Comparison of ENCODE assay signal across 20 cellular contexts in genomic region chr2:150505178-150505577, GRCh38. TPM values are rescaled to one million over a fixed set of nuclear protein-coding genes. Genes with fewer than 3 reads are reported as not detected.
DNase-seq lines count a peak whose midpoint lies in the region; ATAC-seq, FAIRE-seq and TF ChIP-seq lines count a peak whose summit lies in the region.
"Had no signal": no experiment of that assay in that cellular context is flagged by ENCODE, and none has a peak within 500 bp of the region (broad histone marks: within the 10 kb centered on the region; RNA-seq: fewer than 3 reads in every experiment).

No MANE protein-coding gene starts in this region.

- intact Hi-C loops in IMR-90 (cut with micrococcal nuclease) (no loop called here), kidney (cut with DNase I) (no loop called here)

- H4K8ac ChIP-seq in IMR-90 (ENCODE audit: low read depth in 2 of 2, low read length in 2 of 2) = no peak overlapping the region

- H4K20me1 ChIP-seq in IMR-90 (ENCODE audit: insufficient read depth, low read length) = no peaks in the 10 kb centered on the region

- TF ChIP-seq RAD21 in A549 (conservative IDR thresholded peaks at IDR 0.05 in 1 of 2, IDR thresholded peaks at IDR 0.05 in 1 of 2) (no peak), IMR-90 (IDR thresholded peaks at IDR 0.05; ENCODE audit: low read length) (no peak)

- no peak overlapping the region for H3K4me3 Mint-ChIP-seq in effector memory CD8-positive, alpha-beta T cell
- H3K4me3 Mint-ChIP-seq: CD4-positive, alpha-beta memory T cell had no signal

- no peaks in the 10 kb centered on the region for H3K4me1 Mint-ChIP-seq in effector memory CD8-positive, alpha-beta T cell (ENCODE audit: low read depth in 2 of 2)
- H3K4me1 Mint-ChIP-seq: CD4-positive, alpha-beta memory T cell had no signal

- CTCF ChIA-PET in A549 (lab: Yijun Ruan, JAX) (no interaction called here), IMR-90 (lab: Yijun Ruan, JAX) (no interaction called here)

- H3K79me1 ChIP-seq in IMR-90 (ENCODE audit: low read depth in 1 of 2, low read length in 2 of 2) = no peaks in the 10 kb centered on the region

- no peak for FAIRE-seq in A549 (lab: Jason Lieb, UNC)
- FAIRE-seq in colon (lab: Jason Lieb, UNC) = peak; percentile 81
- peak; percentile 53 for FAIRE-seq in kidney (lab: Jason Lieb, UNC)
- FAIRE-seq: GM12892, GM19239, H1 had no signal

- TF ChIP-seq POLR2A in A549 (IDR thresholded peaks at IDR 0.05; ENCODE audit: low read length) (no peak), IMR-90 (IDR thresholded peaks at IDR 0.05; ENCODE audit: low read depth, low read length) (no peak)

- ATAC-seq in A549 (no peak), IMR-90 (ENCODE audit: low read depth) (no peak), HG02763 (IDR thresholded peaks at IDR 0.05; ENCODE audit: unreplicated experiment) (no peak)
- no peak for ATAC-seq in effector memory CD8-positive, alpha-beta T cell (replicated peaks)
- no peak for ATAC-seq in stimulated activated naive CD8-positive, alpha-beta T cell treated with anti-CD3 and anti-CD28 coated beads, Interleukin-15, Interleukin-2, amounts not matched to agents 100 U/mL and 50 U/mL, for 24 hours

- no peak overlapping the region for H2BK20ac ChIP-seq in IMR-90 (ENCODE audit: low read depth, low read length)

- H3K9me1 ChIP-seq in IMR-90 (ENCODE audit: insufficient read depth, low read length) = no peaks in the 10 kb centered on the region

- no peak overlapping the region for H3K4me3 ChIP-seq in A549
- no peak overlapping the region for H3K4me3 ChIP-seq in IMR-90 (ENCODE audit: insufficient read depth, low read depth, low read length)
- H3K4me3 ChIP-seq in kidney (ENCODE audit: low read length in 2 of 2) = no peak overlapping the region
- H3K4me3 ChIP-seq: GM23248 had no signal

- H3K27me3 Mint-ChIP-seq in effector memory CD8-positive, alpha-beta T cell = no peaks in the 10 kb centered on the region

- no peak overlapping the region for H3K9ac ChIP-seq in IMR-90 (ENCODE audit: low read depth, low read length)
- H3K9ac ChIP-seq in kidney (ENCODE audit: low read length in 2 of 2) = no peak overlapping the region
- H3K9ac ChIP-seq: GM23248 had no signal

- no peak overlapping the region for H3K56ac ChIP-seq in IMR-90 (ENCODE audit: extremely low read depth, insufficient read depth, low read length)

- no peak overlapping the region for H3K18ac ChIP-seq in IMR-90 (ENCODE audit: low read depth, low read length)

- no peak overlapping the region for H2BK120ac ChIP-seq in IMR-90 (ENCODE audit: low read depth, low read length)

- H3K4me2 ChIP-seq in A549 = no peak overlapping the region
- H3K4me2 ChIP-seq in IMR-90 (ENCODE audit: low read depth, low read length) = no peak overlapping the region

- DNase-seq in A549 (ENCODE audit: low read depth in 1 of 2, low spot score in 1 of 2) (no peak), IMR-90 (no peak), kidney (no peak)
- DNase-seq in effector memory CD8-positive, alpha-beta T cell = no peak
- DNase-seq in stimulated activated naive CD8-positive, alpha-beta T cell treated with anti-CD3 and anti-CD28 coated beads, Interleukin-15, Interleukin-2, amounts not matched to agents 100 U/mL and 50 U/mL, for 24 hours = no peak
- DNase-seq: 8988T; C1 segment of cervical spinal cord; Calu3; CD4-positive, alpha-beta memory T cell; COR-L47; DMS53; DMS79 treated with DMSO at 0.1 percent for 48 hours; GM23248; H7; HCEC 1CT had no signal

- in situ Hi-C loops in IMR-90 (cut with MboI; ENCODE audit: low sequenced_read_pairs) = no loop called here

- H3K27me3 ChIP-seq in IMR-90 (ENCODE audit: control insufficient read depth, insufficient read depth, low read length) = no peaks in the 10 kb centered on the region

- H3K23ac ChIP-seq in IMR-90 (ENCODE audit: low read depth, low read length) = no peak overlapping the region

- no peak overlapping the region for H3K14ac ChIP-seq in IMR-90 (replicated peaks; ENCODE audit: low read depth, low read length)

- H3K4ac ChIP-seq in IMR-90 (ENCODE audit: low read depth, low read length) = no peak overlapping the region

- no peak for TF ChIP-seq CTCF in A549 (IDR thresholded peaks at IDR 0.05)
- no peak for TF ChIP-seq CTCF in IMR-90 (conservative IDR thresholded peaks at IDR 0.05; ENCODE audit: low read depth, low read length)
- TF ChIP-seq CTCF in kidney (IDR thresholded peaks at IDR 0.05; ENCODE audit: borderline replicate concordance, extremely low read depth, insufficient read depth) = no peak

- no peak overlapping the region; the same call in 1 of the 2 replicates for H4K5ac ChIP-seq in IMR-90 (ENCODE audit: low read depth, low read length)

- H3K36me3 Mint-ChIP-seq in effector memory CD8-positive, alpha-beta T cell (ENCODE audit: insufficient read depth) = no peaks in the 10 kb centered on the region
- H3K36me3 Mint-ChIP-seq: CD4-positive, alpha-beta memory T cell had no signal

- H2AK5ac ChIP-seq in IMR-90 (ENCODE audit: low read depth, low read length) = no peak overlapping the region

- TF ChIP-seq EP300 in A549 (IDR thresholded peaks at IDR 0.05) = no peak

- no peak overlapping the region for H4K91ac ChIP-seq in IMR-90 (ENCODE audit: insufficient read depth, low read depth, low read length)

- dilution Hi-C loops in IMR-90 (cut with HindIII; ENCODE audit: low sequenced_read_pairs, unreplicated experiment) = no loop called here

- no peak overlapping the region for H3K27ac Mint-ChIP-seq in effector memory CD8-positive, alpha-beta T cell
- H3K27ac Mint-ChIP-seq: CD4-positive, alpha-beta memory T cell had no signal

- BruUV-seq in IMR-90 (replicated peaks; lab: Mats Ljungman, UMichigan) = no TSS peak

- H3K4me1 ChIP-seq in A549 (no peaks in the 10 kb centered on the region), IMR-90 (ENCODE audit: control insufficient read depth, insufficient read depth, low read length) (peaks cover 3% of the 10 kb centered on the region; the same call in 1 of the 2 replicates), kidney (ENCODE audit: control insufficient read depth in 1 of 2, insufficient read depth in 1 of 2, low read depth in 1 of 2, low read length in 2 of 2) (no peaks in the 10 kb centered on the region)

- peaks cover 0 to 2% of the 10 kb centered on the region in 2 donors for H3K9me3 Mint-ChIP-seq in effector memory CD8-positive, alpha-beta T cell

- no peak overlapping the region for H2AK9ac ChIP-seq in IMR-90 (replicated peaks; ENCODE audit: low read depth, low read length, poor library complexity)

- no peaks in the 10 kb centered on the region for H3K36me3 ChIP-seq in IMR-90 (ENCODE audit: control insufficient read depth, insufficient read depth, low read length)
- H3K36me3 ChIP-seq in kidney (ENCODE audit: control insufficient read depth in 1 of 2, insufficient read depth in 2 of 2, low read length in 2 of 2) = no peaks in the 10 kb centered on the region

- H3K27ac ChIP-seq in A549 (no peak overlapping the region), IMR-90 (ENCODE audit: insufficient read depth, low read length) (no peak overlapping the region), kidney (ENCODE audit: low read depth in 2 of 2, low read length in 2 of 2) (no peak overlapping the region)
- H3K27ac ChIP-seq: GM23248 had no signal

- H2AFZ ChIP-seq in IMR-90 (replicated peaks; ENCODE audit: low read length, poor library complexity) = no peak overlapping the region
- H2AFZ ChIP-seq: GM23248 had no signal

- H3K9me3 ChIP-seq in A549 (no peaks in the 10 kb centered on the region), IMR-90 (ENCODE audit: control insufficient read depth, insufficient read depth, low read length) (no peaks in the 10 kb centered on the region), kidney (ENCODE audit: control insufficient read depth in 1 of 2, low read length in 2 of 2) (no peaks in the 10 kb centered on the region)

- POLR2A ChIA-PET in A549 (lab: Yijun Ruan, JAX) = no interaction called here
- POLR2A ChIA-PET in IMR-90 (lab: Charles Lee; ENCODE audit: unreplicated experiment) = no interaction called here

- no peak overlapping the region for H2BK15ac ChIP-seq in IMR-90 (ENCODE audit: low read depth, low read length)

- H2BK5ac ChIP-seq in IMR-90 (ENCODE audit: low read depth, low read length, poor library complexity, severe bottlenecking) = no peak overlapping the region

TF ChIP-seq in A549, 52 proteins besides CTCF, POLR2A, EP300 and RAD21:
- TF ChIP-seq HOXA7 (CRISPR knock-in tag; IDR thresholded peaks at IDR 0.05) = no peak
- no peak for TF ChIP-seq MAZ (IDR thresholded peaks at IDR 0.05; ENCODE audit: borderline replicate concordance, low read depth, low read length)
- TF ChIP-seq MAFK (IDR thresholded peaks at IDR 0.05; ENCODE audit: partially characterized antibody) = peak; percentile 70
- TF ChIP-seq FOSB (CRISPR knock-in tag; IDR thresholded peaks at IDR 0.05) = no peak

TF ChIP-seq in IMR-90, 13 proteins besides CTCF, POLR2A, EP300 and RAD21:
- TF ChIP-seq BHLHE40 (IDR thresholded peaks at IDR 0.05; ENCODE audit: low read depth, low read length) (no peak), RFX5 (IDR thresholded peaks at IDR 0.05; ENCODE audit: low read depth, low read length) (no peak), MAFK (IDR thresholded peaks at IDR 0.05; ENCODE audit: low read depth, low read length) (peak; percentile 80), RCOR1 (IDR thresholded peaks at IDR 0.05; ENCODE audit: insufficient replicate concordance, low read length) (no peak)
- TF ChIP-seq, protein P1, sequence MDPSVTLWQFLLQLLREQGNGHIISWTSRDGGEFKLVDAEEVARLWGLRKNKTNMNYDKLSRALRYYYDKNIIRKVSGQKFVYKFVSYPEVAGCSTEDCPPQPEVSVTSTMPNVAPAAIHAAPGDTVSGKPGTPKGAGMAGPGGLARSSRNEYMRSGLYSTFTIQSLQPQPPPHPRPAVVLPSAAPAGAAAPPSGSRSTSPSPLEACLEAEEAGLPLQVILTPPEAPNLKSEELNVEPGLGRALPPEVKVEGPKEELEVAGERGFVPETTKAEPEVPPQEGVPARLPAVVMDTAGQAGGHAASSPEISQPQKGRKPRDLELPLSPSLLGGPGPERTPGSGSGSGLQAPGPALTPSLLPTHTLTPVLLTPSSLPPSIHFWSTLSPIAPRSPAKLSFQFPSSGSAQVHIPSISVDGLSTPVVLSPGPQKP (IDR thresholded peaks at IDR 0.05; ENCODE audit: borderline replicate concordance, low read depth, low read length) = no peak
TF ChIP-seq in IMR-90: peak in this region for 1.

RNA-seq across cellular contexts. Expression of gene RND3, which starts 17.7 kb away (rescaled TPM):
- 127 and 137 TPM in 2 replicates for polyA plus RNA-seq in A549 (2011; rRNA removed)
- 33.7 and 35.9 TPM in 2 replicates for polyA plus RNA-seq in A549 (2012; cell fraction: cytosol; rRNA removed)
- polyA plus RNA-seq in A549 (2012; cell fraction: nucleus; rRNA removed) = 21.6 and 24.5 TPM in 2 replicates
- polyA plus RNA-seq in A549 (2017; fragmentation: RNase III; extraction: RNeasy Plus Mini Kit Qiagen cat#74134 plus additional on column Dnase treatment) = 56.8 to 62.0 TPM (median 61.7 TPM) in 3 replicates
- polyA minus RNA-seq in A549 (2011; rRNA and poly(A)+ RNA removed) = 137 and 144 TPM in 2 replicates
- total RNA-seq in IMR-90 (2012; rRNA removed) = 331 and 449 TPM in 2 replicates
- 111 and 136 TPM in 2 replicates for polyA plus RNA-seq in IMR-90 (2012; rRNA removed)
- polyA plus RNA-seq in IMR-90 (2012; cell fraction: cytosol; rRNA removed) = 23.5 and 27.4 TPM in 2 replicates
- 14.3 and 120 TPM in 2 replicates for polyA plus RNA-seq in IMR-90 (2012; cell fraction: nucleus; rRNA removed; ENCODE audit: low replicate concordance)
- 26.1 TPM for total RNA-seq in kidney
- 6.5 TPM for polyA plus RNA-seq in kidney (ENCODE audit: insufficient read depth, low read depth, low replicate concordance)
- total RNA-seq: CD4-positive, alpha-beta memory T cell had no signal
- polyA plus RNA-seq: CD4-positive, alpha-beta memory T cell had no signal
